24 cellular contexts compared by ENCODE assay signal in genomic region chr9:22045423-22045822, GRCh38. TPM values are rescaled to one million over a fixed set of nuclear protein-coding genes. Genes with fewer than 3 reads are reported as not detected.
"Had no signal": no experiment of that assay in that cellular context is flagged by ENCODE, and none has a peak within 500 bp of the region (broad histone marks: within the 10 kb centered on the region; RNA-seq: fewer than 3 reads in every experiment).

No MANE protein-coding gene starts in this region.

- H3K4me1 Mint-ChIP-seq: nephron had no signal

- H3K4me3 ChIP-seq: breast epithelium, gastrocnemius medialis, hepatocyte, left ventricle myocardium inferior, spleen, testis, transverse colon had no signal

- DNase-seq: activated CD4-positive, alpha-beta T cell treated with anti-CD3 and anti-CD28 coated beads for 36 hours; activated CD4-positive, CD25-positive, alpha-beta regulatory T cell; activated naive CD4-positive, alpha-beta T cell; activated naive CD8-positive, alpha-beta T cell treated with anti-CD3 and anti-CD28 coated beads for 36 hours; activated T-cell treated with anti-CD3 and anti-CD28 coated beads, Interleukin-2, amount 50 U/mL, for 48 hours; amniotic stem cell; central memory CD4-positive, alpha-beta T cell; effector CD8-positive, alpha-beta T cell; erythroblast; gastrocnemius medialis; glutamatergic neuron; islet precursor cell; left ventricle myocardium inferior; posterior cingulate gyrus; right cardiac atrium; spleen; stimulated activated naive CD4-positive, alpha-beta T cell treated with Interleukin-2 at 50 U/mL for 16 hours; T-cell; testis; transverse colon had no signal

- H3K9me3 Mint-ChIP-seq: activated naive CD8-positive, alpha-beta T cell treated with anti-CD3 and anti-CD28 coated beads for 36 hours; dendritic cell treated with granulocyte-macrophage colony-stimulating factor and Interleukin-4, amounts not matched to agents 40 ng/mL and 50 ng/mL, for 4 days; nephron; T-cell had no signal

- H3K27me3 ChIP-seq: breast epithelium, gastrocnemius medialis, hepatocyte, spleen, testis, transverse colon had no signal

- H2AFZ ChIP-seq: hepatocyte had no signal

- H3K27ac Mint-ChIP-seq: activated CD4-positive, alpha-beta T cell treated with anti-CD3 and anti-CD28 coated beads for 36 hours; activated naive CD8-positive, alpha-beta T cell treated with anti-CD3 and anti-CD28 coated beads for 36 hours; dendritic cell treated with granulocyte-macrophage colony-stimulating factor and Interleukin-4, amounts not matched to agents 40 ng/mL and 50 ng/mL, for 4 days; nephron; T-cell had no signal

- H3K4me2 ChIP-seq: hepatocyte had no signal

- H3K79me2 ChIP-seq: hepatocyte had no signal

- H3K27ac ChIP-seq: breast epithelium, gastrocnemius medialis, hepatocyte, left ventricle myocardium inferior, spleen, testis, transverse colon had no signal

- ATAC-seq: activated CD4-positive, alpha-beta T cell treated with anti-CD3 and anti-CD28 coated beads for 36 hours; gastrocnemius medialis; right cardiac atrium had no signal

- H3K9me3 ChIP-seq: breast epithelium, gastrocnemius medialis, left ventricle myocardium inferior, spleen, testis, transverse colon had no signal

- H3K4me1 ChIP-seq: breast epithelium, left ventricle myocardium inferior, testis had no signal

- H3K4me3 Mint-ChIP-seq: activated CD4-positive, alpha-beta T cell treated with anti-CD3 and anti-CD28 coated beads for 36 hours; activated naive CD8-positive, alpha-beta T cell treated with anti-CD3 and anti-CD28 coated beads for 36 hours; dendritic cell treated with granulocyte-macrophage colony-stimulating factor and Interleukin-4, amounts not matched to agents 40 ng/mL and 50 ng/mL, for 4 days; nephron; T-cell had no signal

- H3K36me3 Mint-ChIP-seq: activated naive CD8-positive, alpha-beta T cell treated with anti-CD3 and anti-CD28 coated beads for 36 hours; T-cell had no signal

- H3K36me3 ChIP-seq: breast epithelium, gastrocnemius medialis, left ventricle myocardium inferior, spleen, transverse colon had no signal

RNA-seq across cellular contexts. Expression of gene CDKN2B, which starts 36.3 kb away (rescaled TPM):
- total RNA-seq: activated CD4-positive, alpha-beta T cell treated with anti-CD3 and anti-CD28 coated beads for 36 hours; activated naive CD8-positive, alpha-beta T cell treated with anti-CD3 and anti-CD28 coated beads for 36 hours had no signal
